In genomic region chr9:90268613-90269012, GRCh38 we compare ENCODE assay signal across 28 cellular contexts.
"Had no signal": no experiment of that assay in that cellular context is flagged by ENCODE, and none has a peak within 500 bp of the region (broad histone marks: within the 10 kb centered on the region; RNA-seq: fewer than 3 reads in every experiment).

No MANE protein-coding gene starts in this region.

- H3K4me1 ChIP-seq: stomach, suprapubic skin, testis, tibial artery, tibial nerve, transverse colon, upper lobe of left lung, upper lobe of right lung, uterus, vagina had no signal

- H3K27me3 ChIP-seq: testis, thyroid gland, tibial artery, tibial nerve, transverse colon, upper lobe of left lung, uterus, vagina had no signal

- H3K27ac Mint-ChIP-seq: stimulated activated effector memory CD8-positive, alpha-beta T cell treated with anti-CD3 and anti-CD28 coated beads, Interleukin-12 subunit alpha, Interleukin-12 subunit beta, amount 100 ng/mL, for 72 hours; stimulated activated memory B cell treated with anti-CD40 and anti-IgM and Interleukin-4, amounts not matched to agents 10 μg/mL and 1 μg/mL and 100 μg/mL, for 72 hours; stimulated activated naive B cell treated with anti-CD40 and anti-IgM and Interleukin-4, amounts not matched to agents 10 μg/mL and 1 μg/mL and 100 μg/mL, for 72 hours; stimulated activated naive CD8-positive, alpha-beta T cell treated with anti-CD3 and anti-CD28 coated beads, Interleukin-15, amount 100 ng/mL, for 72 hours; stimulated activated naive CD8-positive, alpha-beta T cell treated with anti-CD3 and anti-CD28 coated beads, Interleukin-15, Interleukin-2, amounts not matched to agents 100 ng/mL and 50 ng/mL, for 24 hours; type B pancreatic cell had no signal

- ATAC-seq: stimulated activated effector memory CD8-positive, alpha-beta T cell treated with anti-CD3 and anti-CD28 coated beads, Interleukin-12 subunit alpha, Interleukin-12 subunit beta, amount 100 ng/mL, for 72 hours; stimulated activated memory B cell treated with anti-CD40 and anti-IgM and Interleukin-4, amounts not matched to agents 10 μg/mL and 1 μg/mL and 100 μg/mL, for 72 hours; stimulated activated naive B cell treated with anti-CD40 and anti-IgM and Interleukin-4, amounts not matched to agents 10 μg/mL and 1 μg/mL and 100 μg/mL, for 72 hours; stimulated activated naive CD8-positive, alpha-beta T cell treated with anti-CD3 and anti-CD28 coated beads, Interleukin-15, amount 100 ng/mL, for 72 hours; stimulated activated naive CD8-positive, alpha-beta T cell treated with anti-CD3 and anti-CD28 coated beads, Interleukin-15, Interleukin-2, amounts not matched to agents 100 U/mL and 50 U/mL, for 24 hours; upper lobe of right lung had no signal

- DNase-seq: stimulated activated CD4-positive, alpha-beta T cell treated with anti-CD3 and anti-CD28 coated beads, Interleukin-2, amount 100 ng/mL, for 48 hours; stimulated activated CD4-positive, alpha-beta T cell treated with anti-CD3 and anti-CD28 coated beads, Interleukin-4, amount 100 ng/mL, for 1 hour; stimulated activated CD4-positive, alpha-beta T cell treated with anti-CD3 and anti-CD28 coated beads, Interleukin-4, amount 100 ng/mL, for 24 hours; stimulated activated CD4-positive, alpha-beta T cell treated with anti-CD3 and anti-CD28 coated beads, Interleukin-4, amount 100 ng/mL, for 4 hours; stimulated activated CD8-positive, alpha-beta memory T cell treated with anti-CD3 and anti-CD28 coated beads, Interleukin-4, amount 100 ng/mL, for 48 hours; stimulated activated naive B cell treated with anti-CD40 and anti-IgM and Interleukin-4, amounts not matched to agents 10 μg/mL and 1 μg/mL and 100 μg/mL, for 72 hours; stimulated activated naive CD4-positive, alpha-beta T cell; stimulated activated naive CD4-positive, alpha-beta T cell treated with Interleukin-2 at 50 U/mL for 16 hours; stimulated activated naive CD8-positive, alpha-beta T cell treated with anti-CD3 and anti-CD28 coated beads, Interleukin-15, amount 100 ng/mL, for 72 hours; stimulated activated naive CD8-positive, alpha-beta T cell treated with anti-CD3 and anti-CD28 coated beads, Interleukin-15, Interleukin-2, amounts not matched to agents 100 U/mL and 50 U/mL, for 24 hours; stomach; substantia nigra; testis; thyroid gland; tibial artery; transverse colon; upper lobe of left lung; upper lobe of right lung; uterus had no signal

- FAIRE-seq: urothelium cell line had no signal

- H3K4me3 Mint-ChIP-seq: stimulated activated effector memory CD8-positive, alpha-beta T cell treated with anti-CD3 and anti-CD28 coated beads, Interleukin-12 subunit alpha, Interleukin-12 subunit beta, amount 100 ng/mL, for 72 hours; stimulated activated memory B cell treated with anti-CD40 and anti-IgM and Interleukin-4, amounts not matched to agents 10 μg/mL and 1 μg/mL and 100 μg/mL, for 72 hours; stimulated activated naive B cell treated with anti-CD40 and anti-IgM and Interleukin-4, amounts not matched to agents 10 μg/mL and 1 μg/mL and 100 μg/mL, for 72 hours; stimulated activated naive CD8-positive, alpha-beta T cell treated with anti-CD3 and anti-CD28 coated beads, Interleukin-15, amount 100 ng/mL, for 72 hours; stimulated activated naive CD8-positive, alpha-beta T cell treated with anti-CD3 and anti-CD28 coated beads, Interleukin-15, Interleukin-2, amounts not matched to agents 100 ng/mL and 50 ng/mL, for 24 hours; type B pancreatic cell had no signal

- H3K4me1 Mint-ChIP-seq: stimulated activated effector memory CD8-positive, alpha-beta T cell treated with anti-CD3 and anti-CD28 coated beads, Interleukin-12 subunit alpha, Interleukin-12 subunit beta, amount 100 ng/mL, for 72 hours; stimulated activated memory B cell treated with anti-CD40 and anti-IgM and Interleukin-4, amounts not matched to agents 10 μg/mL and 1 μg/mL and 100 μg/mL, for 72 hours; stimulated activated naive B cell treated with anti-CD40 and anti-IgM and Interleukin-4, amounts not matched to agents 10 μg/mL and 1 μg/mL and 100 μg/mL, for 72 hours; stimulated activated naive CD8-positive, alpha-beta T cell treated with anti-CD3 and anti-CD28 coated beads, Interleukin-15, amount 100 ng/mL, for 72 hours had no signal

- H3K4me3 ChIP-seq: stomach, suprapubic skin, testis, thoracic aorta, thyroid gland, tibial artery, tibial nerve, transverse colon, upper lobe of left lung, upper lobe of right lung, uterus, vagina had no signal

- H3K36me3 ChIP-seq: stomach, suprapubic skin, thoracic aorta, thyroid gland, tibial artery, tibial nerve, transverse colon, upper lobe of left lung, upper lobe of right lung, uterus, vagina had no signal

- H3K27me3 Mint-ChIP-seq: type B pancreatic cell had no signal

- H3K27ac ChIP-seq: stomach, suprapubic skin, testis, thoracic aorta, thyroid gland, tibial artery, tibial nerve, transverse colon, upper lobe of left lung, upper lobe of right lung, uterus, vagina had no signal

- H3K9me3 Mint-ChIP-seq: stimulated activated effector memory CD8-positive, alpha-beta T cell treated with anti-CD3 and anti-CD28 coated beads, Interleukin-12 subunit alpha, Interleukin-12 subunit beta, amount 100 ng/mL, for 72 hours; stimulated activated memory B cell treated with anti-CD40 and anti-IgM and Interleukin-4, amounts not matched to agents 10 μg/mL and 1 μg/mL and 100 μg/mL, for 72 hours; stimulated activated naive B cell treated with anti-CD40 and anti-IgM and Interleukin-4, amounts not matched to agents 10 μg/mL and 1 μg/mL and 100 μg/mL, for 72 hours; stimulated activated naive CD8-positive, alpha-beta T cell treated with anti-CD3 and anti-CD28 coated beads, Interleukin-15, amount 100 ng/mL, for 72 hours; stimulated activated naive CD8-positive, alpha-beta T cell treated with anti-CD3 and anti-CD28 coated beads, Interleukin-15, Interleukin-2, amounts not matched to agents 100 ng/mL and 50 ng/mL, for 24 hours; type B pancreatic cell had no signal

- H3K9me3 ChIP-seq: stomach, suprapubic skin, testis, thoracic aorta, thyroid gland, tibial artery, tibial nerve, transverse colon, upper lobe of left lung, upper lobe of right lung, uterus, vagina had no signal

- H3K36me3 Mint-ChIP-seq: stimulated activated effector memory CD8-positive, alpha-beta T cell treated with anti-CD3 and anti-CD28 coated beads, Interleukin-12 subunit alpha, Interleukin-12 subunit beta, amount 100 ng/mL, for 72 hours; stimulated activated memory B cell treated with anti-CD40 and anti-IgM and Interleukin-4, amounts not matched to agents 10 μg/mL and 1 μg/mL and 100 μg/mL, for 72 hours; stimulated activated naive B cell treated with anti-CD40 and anti-IgM and Interleukin-4, amounts not matched to agents 10 μg/mL and 1 μg/mL and 100 μg/mL, for 72 hours; type B pancreatic cell had no signal
